In the genomic region with DNA sequence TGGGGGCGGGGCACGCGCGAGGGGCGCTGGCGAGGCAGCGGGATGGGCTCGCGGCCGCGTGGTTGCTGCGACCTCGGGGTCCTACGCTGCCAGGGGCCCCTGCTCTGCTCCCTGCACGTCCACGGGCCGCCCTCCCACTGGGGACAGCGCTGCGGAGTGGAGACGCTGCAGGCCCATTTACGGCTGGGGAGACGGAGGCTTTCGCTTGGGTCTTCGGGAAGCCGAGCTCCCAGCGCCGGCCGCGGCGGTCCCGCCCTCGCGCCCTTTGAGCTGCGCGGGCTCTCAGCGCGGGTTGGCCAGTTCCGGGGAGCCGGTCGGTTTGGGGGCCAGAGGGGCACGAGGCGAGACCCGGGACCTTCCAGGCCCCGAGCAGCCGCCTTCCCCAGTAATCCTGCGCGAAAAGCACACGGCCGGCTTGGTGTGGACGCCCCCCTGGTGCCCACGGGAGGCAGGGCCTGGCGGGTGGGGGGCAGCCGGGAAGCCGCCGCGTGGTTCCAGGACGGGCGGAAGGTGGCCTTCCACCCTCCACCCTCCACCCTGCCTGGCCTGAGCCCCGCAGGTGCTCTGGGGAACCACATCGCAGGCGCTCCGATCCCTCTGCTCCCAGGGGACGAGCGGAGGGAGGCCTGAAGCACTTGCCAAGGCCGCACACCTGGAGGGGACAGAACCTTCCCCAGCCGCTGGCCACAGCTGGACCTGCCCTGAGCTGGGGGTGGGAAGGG, we compare ENCODE assay signal across 8 cellular contexts. TPM values are rescaled to one million over a fixed set of nuclear protein-coding genes. Genes with fewer than 3 reads are reported as not detected.
DNase-seq lines count a peak whose midpoint lies in the region; ATAC-seq and TF ChIP-seq lines count a peak whose summit lies in the region.

No MANE protein-coding gene starts in this region.

- H3K36me3 Mint-ChIP-seq in brain: peaks cover 7% of the 10 kb centered on the region

- H3K9me3 Mint-ChIP-seq in brain: no peaks in the 10 kb centered on the region

- H3K36me3 ChIP-seq in BE2C: no peaks in the 10 kb centered on the region
- peaks cover 21% of the 10 kb centered on the region for H3K36me3 ChIP-seq in suprapubic skin

- TF ChIP-seq EP300 in suprapubic skin (IDR thresholded peaks at IDR 0.05): no peak

- no peak overlapping the region for H3K27ac Mint-ChIP-seq in brain

- no peak for TF ChIP-seq POLR2A in suprapubic skin (IDR thresholded peaks at IDR 0.05)

- H3K4me1 ChIP-seq in BE2C (peaks cover 4% of the 10 kb centered on the region; the same call in 1 of the 2 replicates), suprapubic skin (peaks cover 53% of the 10 kb centered on the region)

- peaks cover 29% of the 10 kb centered on the region for H3K4me1 Mint-ChIP-seq in brain

- no peaks in the 10 kb centered on the region for H3K9me3 ChIP-seq in BE2C
- no peaks in the 10 kb centered on the region for H3K9me3 ChIP-seq in suprapubic skin

- no CpG with 5 or more reads among the region's 66 CpGs for WGBS in suprapubic skin

- no peaks in the 10 kb centered on the region for H3K27me3 Mint-ChIP-seq in brain

- peak overlapping the region; percentile 70 to 83 (median 75) for H3K4me3 Mint-ChIP-seq in brain

- intact Hi-C loops in left colon (cut with DNase I, micrococcal nuclease): loop anchor here in 1 of 2 donors (10.0 kb wide), 1 partner anchor 232 kb away; no protein-coding TSS in a partner anchor

- in situ Hi-C loops in G401 (cut with HindIII; ENCODE audit: low sequenced_read_pairs): loop anchor here (25.0 kb wide), 1 partner anchor 99 kb away; no protein-coding TSS in a partner anchor

- H3K27me3 ChIP-seq in BE2C (no peaks in the 10 kb centered on the region), suprapubic skin (peaks cover 20% of the 10 kb centered on the region)

- ATAC-seq in GM18508 (IDR thresholded peaks at IDR 0.05; ENCODE audit: insufficient read depth, unreplicated experiment) (peak; percentile 12), HG02870 (IDR thresholded peaks at IDR 0.05; ENCODE audit: unreplicated experiment) (peak; percentile 14), left colon (peak; percentile 56)

- H3K27ac ChIP-seq in suprapubic skin: peak overlapping the region; percentile 88

- peak overlapping the region; percentile 59 for H3K4me3 ChIP-seq in BE2C (ENCODE audit: low read depth, low read length)
- peak overlapping the region; percentile 85 for H3K4me3 ChIP-seq in suprapubic skin

- TF ChIP-seq CTCF in BE2C (IDR thresholded peaks at IDR 0.05; ENCODE audit: low read depth, low read length) (no peak), brain (conservative IDR thresholded peaks at IDR 0.05) (no peak), suprapubic skin (IDR thresholded peaks at IDR 0.05) (no peak)

- DNase-seq in BE2C (no peak), NCI-H345 treated with DMSO at 0.1 percent for 48 hours (lab: John Stamatoyannopoulos, UW; ENCODE audit: unreplicated experiment) (peak; percentile 60), left colon (peak in 1 of 2 donors; percentile 51), suprapubic skin (ENCODE audit: low spot score in 2 of 2) (peak in 1 of 2 donors; percentile 75), G401 (ENCODE audit: low spot score) (no peak)

RNA-seq across cellular contexts. Expression of gene PEX10, which starts 0.6 kb away (rescaled TPM):
- 21.7 TPM for polyA plus RNA-seq in BE2C (2012; ENCODE audit: insufficient read depth, insufficient read length, low read depth)
- 39.1 TPM for polyA plus RNA-seq in brain (ENCODE audit: insufficient read depth, low read depth, low replicate concordance)
- total RNA-seq in left colon: 10 to 100 TPM; 17.8 to 19.9 TPM
- 10 to 100 TPM; 16.2 to 39.2 (median 27.3) TPM for total RNA-seq in suprapubic skin
- total RNA-seq in G401 (2014; rRNA removed; shearing (Covaris generic)): 84.2 and 96.0 TPM in 2 replicates

RNA-seq across cellular contexts. Expression of gene RER1, which starts 21.3 kb away (rescaled TPM):
- 113 TPM for polyA plus RNA-seq in BE2C (2012; ENCODE audit: insufficient read depth, insufficient read length, low read depth)
- 122 TPM for polyA plus RNA-seq in brain (ENCODE audit: insufficient read depth, low read depth, low replicate concordance)
- total RNA-seq in left colon (100 to 1,000 TPM; 191 to 221 TPM), suprapubic skin (10 to 100 TPM; 56.9 to 86.5 (median 81.4) TPM)
- 43.3 and 56.2 TPM in 2 replicates for total RNA-seq in G401 (2014; rRNA removed; shearing (Covaris generic))

RNA-seq across cellular contexts. Expression of gene MORN1, which starts 21.6 kb away (rescaled TPM):
- polyA plus RNA-seq in BE2C (2012; ENCODE audit: insufficient read depth, insufficient read length, low read depth): 4.4 TPM
- polyA plus RNA-seq in brain (ENCODE audit: insufficient read depth, low read depth, low replicate concordance): 15.4 TPM
- total RNA-seq in left colon: 10 to 100 TPM; 11.0 to 15.2 TPM
- 10 to 100 TPM in 2 of 4 donors, 1 to 10 TPM in 2; 5.7 to 13.4 (median 8.5) TPM for total RNA-seq in suprapubic skin
- total RNA-seq in G401 (2014; rRNA removed; shearing (Covaris generic)): 8.9 and 29.1 TPM in 2 replicates
